Comparison of ENCODE assay signal across 9 cellular contexts in genomic region chr19:35741216-35741541, GRCh38. TPM values are rescaled to one million over a fixed set of nuclear protein-coding genes. Genes with fewer than 3 reads are reported as not detected.
DNase-seq lines count a peak whose midpoint lies in the region; ATAC-seq and TF ChIP-seq lines count a peak whose summit lies in the region.
"Had no signal": no experiment of that assay in that cellular context is flagged by ENCODE, and none has a peak within 500 bp of the region (broad histone marks: within the 10 kb centered on the region; RNA-seq: fewer than 3 reads in every experiment).

No MANE protein-coding gene starts in this region.

- no peak for TF ChIP-seq EP300 in tibial nerve (IDR thresholded peaks at IDR 0.05)

- H3K27me3 Mint-ChIP-seq in activated T-cell treated with anti-CD3 and anti-CD28 coated beads, Interleukin-2, amount 50 U/mL, for 72 hours (ENCODE audit: low read depth), result no peaks in the 10 kb centered on the region

- peaks cover 48% of the 10 kb centered on the region for H3K4me1 Mint-ChIP-seq in activated T-cell treated with anti-CD3 and anti-CD28 coated beads, Interleukin-2, amount 50 U/mL, for 72 hours (ENCODE audit: low read depth)

- peak overlapping the region; percentile 91 to 95 for H3K4me3 Mint-ChIP-seq in activated T-cell treated with anti-CD3 and anti-CD28 coated beads, Interleukin-2, amount 50 U/mL, for 72 hours

- ATAC-seq in activated T-cell treated with anti-CD3 and anti-CD28 coated beads, Interleukin-2, amount 50 U/mL, for 72 hours (replicated peaks in 1 of 2), result no peak
- no peak for ATAC-seq in HG02981 (IDR thresholded peaks at IDR 0.05; ENCODE audit: unreplicated experiment)

- TF ChIP-seq RAD21 in liver (IDR thresholded peaks at IDR 0.05), result no peak

- H3K4me1 ChIP-seq in liver (ENCODE audit: control insufficient read depth in 4 of 4, insufficient read depth in 4 of 4, low read length in 3 of 4), result peaks cover 12 to 53% (median 25%) of the 10 kb centered on the region in 4 donors
- peaks cover 0 to 38% (median 27%) of the 10 kb centered on the region in 4 donors for H3K4me1 ChIP-seq in tibial nerve

- H3K27ac Mint-ChIP-seq in activated T-cell treated with anti-CD3 and anti-CD28 coated beads, Interleukin-2, amount 50 U/mL, for 72 hours, result peak overlapping the region; percentile 93

- peaks cover 6 to 19% of the 10 kb centered on the region in 2 donors for H3K36me3 Mint-ChIP-seq in activated T-cell treated with anti-CD3 and anti-CD28 coated beads, Interleukin-2, amount 50 U/mL, for 72 hours (ENCODE audit: insufficient read depth in 2 of 2)

- WGBS in adipose tissue, 3 donors, result 4 to 9% (median 6%) methylated on average over 13 of the region's 13 CpGs
- WGBS in liver, result 6% methylated on average over 13 of the region's 13 CpGs
- 8 to 15% methylated on average over 13 of the region's 13 CpGs for WGBS in tibial nerve, 2 donors

- H3K4me3 ChIP-seq in liver (ENCODE audit: low read depth in 1 of 3, low read length in 3 of 3), result peak overlapping the region; percentile 30 to 73 (median 51)
- peak overlapping the region; percentile 42 to 87 (median 70) for H3K4me3 ChIP-seq in tibial nerve

- DNase-seq in activated T-cell treated with anti-CD3 and anti-CD28 coated beads, Interleukin-2, amount 50 U/mL, for 72 hours, result no peak
- DNase-seq in activated T-cell treated with anti-CD3 and anti-CD28 coated beads, Interleukin-2, amount 50 U/mL, for 1 hour, result no peak
- DNase-seq in tibial nerve (ENCODE audit: low spot score in 2 of 2) (no peak), head of caudate nucleus (no peak)
- no peak for DNase-seq in central memory CD4-positive, alpha-beta T cell

- no peaks in the 10 kb centered on the region for H3K27me3 ChIP-seq in liver (ENCODE audit: control insufficient read depth in 4 of 4, insufficient read depth in 4 of 4, low read length in 3 of 4)
- H3K27me3 ChIP-seq in tibial nerve, result no peaks in the 10 kb centered on the region

- no peaks in the 10 kb centered on the region for H3K9me3 Mint-ChIP-seq in activated T-cell treated with anti-CD3 and anti-CD28 coated beads, Interleukin-2, amount 50 U/mL, for 72 hours

- H3K27ac ChIP-seq in adipose tissue (ENCODE audit: low read depth, low read length) (peak overlapping the region; percentile 51), liver (ENCODE audit: low read depth in 1 of 2, low read length in 2 of 2) (peak overlapping the region; percentile 89 to 93), tibial nerve (peak overlapping the region; percentile 63 to 89 (median 83))

- H3K9me3 ChIP-seq in liver (ENCODE audit: control insufficient read depth in 4 of 4, low read length in 3 of 4) (no peaks in the 10 kb centered on the region), tibial nerve (no peaks in the 10 kb centered on the region)

- H3K36me3 ChIP-seq in liver (ENCODE audit: control insufficient read depth in 4 of 4, insufficient read depth in 3 of 4, low read depth in 1 of 4, low read length in 3 of 4) (peaks cover 7 to 29% (median 11%) of the 10 kb centered on the region in 4 donors), tibial nerve (peaks cover 3 to 37% (median 4%) of the 10 kb centered on the region in 3 donors)

- no peak for TF ChIP-seq POLR2A in tibial nerve (IDR thresholded peaks at IDR 0.05)

- TF ChIP-seq CTCF in liver (IDR thresholded peaks at IDR 0.05; ENCODE audit: low read depth, low read length, missing input control) (no peak), tibial nerve (IDR thresholded peaks at IDR 0.05) (no peak)

- intact Hi-C loops in head of caudate nucleus (cut with DNase I), result loop anchor here (10.0 kb wide), 1 partner anchor 194 kb away; the partner anchor contains the start of gene LRFN3

- peak overlapping the region in 1 of 2 donors; percentile 84 for H3K9ac ChIP-seq in liver (ENCODE audit: low read depth in 1 of 2, low read length in 2 of 2)

TF ChIP-seq in liver, 16 proteins besides CTCF, POLR2A, EP300 and RAD21:
- TF ChIP-seq YY1 (IDR thresholded peaks at IDR 0.05) (no peak), GABPA (IDR thresholded peaks at IDR 0.05 in 1 of 2, conservative IDR thresholded peaks at IDR 0.05 in 1 of 2) (no peak), TAF1 (conservative IDR thresholded peaks at IDR 0.05) (no peak), FOXA2 (IDR thresholded peaks at IDR 0.05) (no peak), JUND (IDR thresholded peaks at IDR 0.05) (no peak), FOXA1 (IDR thresholded peaks at IDR 0.05) (no peak), RXRA (IDR thresholded peaks at IDR 0.05) (no peak), ZBTB33 (IDR thresholded peaks at IDR 0.05) (no peak), REST (IDR thresholded peaks at IDR 0.05) (no peak), HNF4A (conservative IDR thresholded peaks at IDR 0.05) (no peak), EGR1 (IDR thresholded peaks at IDR 0.05; ENCODE audit: low read depth in 2 of 2) (no peak), NR2F2 (IDR thresholded peaks at IDR 0.05) (no peak), SP1 (IDR thresholded peaks at IDR 0.05) (no peak), HNF4G (IDR thresholded peaks at IDR 0.05) (no peak)
- TF ChIP-seq, protein P1, sequence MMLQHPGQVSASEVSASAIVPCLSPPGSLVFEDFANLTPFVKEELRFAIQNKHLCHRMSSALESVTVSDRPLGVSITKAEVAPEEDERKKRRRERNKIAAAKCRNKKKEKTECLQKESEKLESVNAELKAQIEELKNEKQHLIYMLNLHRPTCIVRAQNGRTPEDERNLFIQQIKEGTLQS (IDR thresholded peaks at IDR 0.05), result no peak
- TF ChIP-seq, protein P2, sequence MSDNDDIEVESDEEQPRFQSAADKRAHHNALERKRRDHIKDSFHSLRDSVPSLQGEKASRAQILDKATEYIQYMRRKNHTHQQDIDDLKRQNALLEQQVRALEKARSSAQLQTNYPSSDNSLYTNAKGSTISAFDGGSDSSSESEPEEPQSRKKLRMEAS (IDR thresholded peaks at IDR 0.05), result no peak

RNA-seq across cellular contexts. Expression of gene IGFLR1, which starts 1.1 kb away (rescaled TPM):
- total RNA-seq in activated T-cell treated with anti-CD3 and anti-CD28 coated beads, Interleukin-2, amount 50 U/mL, for 72 hours, result 100 to 1,000 TPM; 253 to 274 TPM
- 10 to 100 TPM; 17.4 to 30.4 (median 19.8) TPM for polyA plus RNA-seq in adipose tissue
- 10 to 100 TPM in 1 of 2 donors, 1 to 10 TPM in 1; 7.0 to 11.2 TPM for total RNA-seq in liver
- 10 to 100 TPM; 51.1 to 59.7 TPM for polyA plus RNA-seq in liver
- 10 to 100 TPM in 2 of 4 donors, 1 to 10 TPM in 2; 4.8 to 25.5 (median 10.7) TPM for total RNA-seq in tibial nerve

RNA-seq across cellular contexts. Expression of gene U2AF1L4, which starts 4.0 kb away (rescaled TPM):
- 10 to 100 TPM; 71.0 to 83.6 TPM for total RNA-seq in activated T-cell treated with anti-CD3 and anti-CD28 coated beads, Interleukin-2, amount 50 U/mL, for 72 hours
- 10 to 100 TPM; 13.2 to 30.3 (median 28.8) TPM for polyA plus RNA-seq in adipose tissue
- total RNA-seq in liver, result 10 to 100 TPM in 1 of 2 donors, 1 to 10 TPM in 1; 4.5 to 14.8 TPM
- 10 to 100 TPM; 12.0 to 36.5 TPM for polyA plus RNA-seq in liver
- total RNA-seq in tibial nerve, result 10 to 100 TPM; 17.8 to 51.1 (median 43.2) TPM

RNA-seq across cellular contexts. Expression of gene PSENEN, which starts 4.3 kb away (rescaled TPM):
- 10 to 100 TPM; 50.7 to 53.7 TPM for total RNA-seq in activated T-cell treated with anti-CD3 and anti-CD28 coated beads, Interleukin-2, amount 50 U/mL, for 72 hours
- polyA plus RNA-seq in adipose tissue, result 10 to 100 TPM; 37.2 to 57.2 (median 49.9) TPM
- total RNA-seq in liver, result 1 to 10 TPM; 7.4 to 7.7 TPM
- polyA plus RNA-seq in liver, result 10 to 100 TPM; 33.8 to 58.1 TPM
- 10 to 100 TPM; 33.1 to 46.7 (median 40.3) TPM for total RNA-seq in tibial nerve

RNA-seq across cellular contexts. Expression of gene LIN37, which starts 7.2 kb away (rescaled TPM):
- 10 to 100 TPM; 11.4 to 14.3 TPM for total RNA-seq in activated T-cell treated with anti-CD3 and anti-CD28 coated beads, Interleukin-2, amount 50 U/mL, for 72 hours
- polyA plus RNA-seq in adipose tissue (10 to 100 TPM in 2 of 3 donors, 1 to 10 TPM in 1; 8.9 to 20.9 (median 15.3) TPM), liver (1 to 10 TPM; 5.8 to 6.3 TPM)
- total RNA-seq in liver (1 to 10 TPM; 2.6 to 7.0 TPM), tibial nerve (10 to 100 TPM; 18.1 to 32.7 (median 20.6) TPM)

RNA-seq across cellular contexts. Expression of gene HSPB6, which starts 15.7 kb away (rescaled TPM):
- total RNA-seq in activated T-cell treated with anti-CD3 and anti-CD28 coated beads, Interleukin-2, amount 50 U/mL, for 72 hours, result 1 to 10 TPM; 1.4 to 2.4 TPM
- polyA plus RNA-seq in adipose tissue (100 to 1,000 TPM in 2 of 3 donors, 10 to 100 TPM in 1; 63.3 to 608 (median 552) TPM), liver (10 to 100 TPM in 1 of 2 donors, 1 to 10 TPM in 1; 6.9 to 17.7 TPM)
- total RNA-seq in liver (1 to 10 TPM; 2.7 to 4.4 TPM), tibial nerve (100 to 1,000 TPM in 3 of 4 donors, 10 to 100 TPM in 1; 85.2 to 190 (median 124) TPM)
- total RNA-seq: RPMI7951 had no signal

Comparison
In these comparisons a context has a peak if more than half of its experiments do, and no peak if none do; other contexts are left out.
1. RNA of gene IGFLR1, which starts 1.1 kb away (total RNA-seq): 253 to 274 TPM in activated T-cell treated with anti-CD3 and anti-CD28 coated beads, Interleukin-2, amount 50 U/mL, for 72 hours; 4.8 to 25.5 TPM in tibial nerve and 7.0 to 11.2 TPM in liver; every median in the first group is over 4 times any median in the second.
2. Peak in every context shown above with its lines, with median percentiles within 50 percentile points of each other: H3K27ac ChIP-seq.